ENCODE assay signal across 10 cellular contexts in genomic region chr6:45650527-45651135, GRCh38.
A peak's percentile ranks its signal among the peaks of the same experiment; 100 is the strongest.
DNase-seq lines count a peak whose midpoint lies in the region; ATAC-seq and TF ChIP-seq lines count a peak whose summit lies in the region.
"Had no signal": no experiment of that assay in that cellular context is flagged by ENCODE, and none has a peak within 500 bp of the region (broad histone marks: within the 10 kb centered on the region; RNA-seq: fewer than 3 reads in every experiment).

No MANE protein-coding gene starts in this region.

- peaks cover 8% of the 10 kb centered on the region for H3K4me1 Mint-ChIP-seq in activated CD4-positive, alpha-beta memory T cell treated with anti-CD3 and anti-CD28 coated beads, Interleukin-2, amount 10 ng/mL, durations not matched to agents 7 days and 5 days

- intact Hi-C loops in heart right ventricle (cut with DNase I): no loop called here
- intact Hi-C loops in mucosa of descending colon (cut with DNase I, micrococcal nuclease): no loop called here

- no peak overlapping the region for H3K4me3 Mint-ChIP-seq in activated CD4-positive, alpha-beta memory T cell treated with anti-CD3 and anti-CD28 coated beads, Interleukin-2, amount 10 ng/mL, durations not matched to agents 7 days and 5 days
- H3K4me3 Mint-ChIP-seq: activated B cell treated with CpG ODN at 0.5 μM for 24 hours had no signal

- no peaks in the 10 kb centered on the region for H3K9me3 Mint-ChIP-seq in activated CD4-positive, alpha-beta memory T cell treated with anti-CD3 and anti-CD28 coated beads, Interleukin-2, amount 10 ng/mL, durations not matched to agents 7 days and 5 days
- H3K9me3 Mint-ChIP-seq: activated B cell treated with CpG ODN at 0.5 μM for 24 hours had no signal

- H3K9me3 ChIP-seq in heart right ventricle (no peaks in the 10 kb centered on the region), mucosa of descending colon (no peaks in the 10 kb centered on the region)

- ATAC-seq in heart right ventricle (no peak), mucosa of descending colon (no peak)
- ATAC-seq: K562 had no signal

- 52 to 68% methylated on average over 3 of the region's 3 CpGs for WGBS in heart right ventricle, 2 donors

- no peaks in the 10 kb centered on the region for H3K27me3 Mint-ChIP-seq in activated CD4-positive, alpha-beta memory T cell treated with anti-CD3 and anti-CD28 coated beads, Interleukin-2, amount 10 ng/mL, durations not matched to agents 7 days and 5 days

- H3K36me3 ChIP-seq in heart right ventricle (no peaks in the 10 kb centered on the region), mucosa of descending colon (ENCODE audit: low read depth) (no peaks in the 10 kb centered on the region)

- no peak overlapping the region for H3K27ac ChIP-seq in heart right ventricle

- no peak overlapping the region for H3K27ac Mint-ChIP-seq in activated CD4-positive, alpha-beta memory T cell treated with anti-CD3 and anti-CD28 coated beads, Interleukin-2, amount 10 ng/mL, durations not matched to agents 7 days and 5 days
- H3K27ac Mint-ChIP-seq: activated B cell treated with CpG ODN at 0.5 μM for 24 hours had no signal

- POLR2A ChIA-PET in activated CD4-positive, alpha-beta memory T cell treated with anti-CD3 and anti-CD28 coated beads, Interleukin-2, amount 10 ng/mL, durations not matched to agents 7 days and 5 days (lab: Charles Lee): no interaction called here

- H3K27me3 ChIP-seq in heart right ventricle: peaks cover 0 to 2% (median 0%) of the 10 kb centered on the region in 7 donors

- TF ChIP-seq CTCF in HFF-Myc (IDR thresholded peaks at IDR 0.05; ENCODE audit: low read depth, low read length, missing control alignments): no peak
- TF ChIP-seq CTCF in fibroblast of villous mesenchyme (IDR thresholded peaks at IDR 0.05; ENCODE audit: insufficient read depth, low read depth, low read length): no peak
- TF ChIP-seq CTCF in heart right ventricle (IDR thresholded peaks at IDR 0.05): no peak
- no peak for TF ChIP-seq CTCF in mucosa of descending colon (IDR thresholded peaks at IDR 0.05)

- no peaks in the 10 kb centered on the region for H3K36me3 Mint-ChIP-seq in activated CD4-positive, alpha-beta memory T cell treated with anti-CD3 and anti-CD28 coated beads, Interleukin-2, amount 10 ng/mL, durations not matched to agents 7 days and 5 days (ENCODE audit: low read depth)

- H3K4me3 ChIP-seq in HFF-Myc (replicated peaks; ENCODE audit: low read depth, low read length): no peak overlapping the region
- no peak overlapping the region for H3K4me3 ChIP-seq in fibroblast of villous mesenchyme (ENCODE audit: low read depth, low read length)
- no peak overlapping the region for H3K4me3 ChIP-seq in heart right ventricle
- H3K4me3 ChIP-seq in mucosa of descending colon: no peak overlapping the region
- H3K4me3 ChIP-seq: K562, skin epidermis had no signal

- CTCF ChIA-PET in activated CD4-positive, alpha-beta memory T cell treated with anti-CD3 and anti-CD28 coated beads, Interleukin-2, amount 10 ng/mL, durations not matched to agents 7 days and 5 days (lab: Charles Lee): interaction anchor here (1.0 kb wide), 1 partner anchor 12 kb away, joined by 4 read pairs; no protein-coding TSS in a partner anchor

- DNase-seq in HFF-Myc (ENCODE audit: extremely low read depth, low read depth): peak; percentile 87
- DNase-seq in T1000 (lab: John Stamatoyannopoulos, UW): peak; percentile 39
- peak; percentile 89 for DNase-seq in fibroblast of villous mesenchyme (ENCODE audit: low read depth)
- peak; percentile 87 for DNase-seq in smooth muscle cell of the brain vasculature (ENCODE audit: low read depth, low spot score)
- DNase-seq in activated CD4-positive, alpha-beta memory T cell treated with anti-CD3 and anti-CD28 coated beads, Interleukin-2, amount 10 ng/mL, durations not matched to agents 7 days and 5 days: no peak
- DNase-seq in heart right ventricle: no peak
- no peak for DNase-seq in mucosa of descending colon
- DNase-seq: activated B cell treated with CpG ODN at 0.5 μM for 24 hours had no signal

- H3K4me1 ChIP-seq in heart right ventricle: peaks cover 0 to 10% (median 0%) of the 10 kb centered on the region in 9 donors
- no peaks in the 10 kb centered on the region for H3K4me1 ChIP-seq in mucosa of descending colon (ENCODE audit: low read depth)

Comparison
In these comparisons a context has a peak if more than half of its experiments do, and no peak if none do; other contexts are left out.
1. DNase-seq: peak in HFF-Myc (single experiment), T1000 (single experiment), fibroblast of villous mesenchyme (single experiment) and smooth muscle cell of the brain vasculature (single experiment); none in activated CD4-positive, alpha-beta memory T cell treated with anti-CD3 and anti-CD28 coated beads, Interleukin-2, amount 10 ng/mL, durations not matched to agents 7 days and 5 days (single experiment), heart right ventricle (0 of 2) and mucosa of descending colon (0 of 3).